ENCODE assay signal across 9 cellular contexts in genomic region chr7:143382126-143382790, GRCh38. TPM values are rescaled to one million over a fixed set of nuclear protein-coding genes. Genes with fewer than 3 reads are reported as not detected.
DNase-seq lines count a peak whose midpoint lies in the region; ATAC-seq and TF ChIP-seq lines count a peak whose summit lies in the region.
"Had no signal": no experiment of that assay in that cellular context is flagged by ENCODE, and none has a peak within 500 bp of the region (broad histone marks: within the 10 kb centered on the region; RNA-seq: fewer than 3 reads in every experiment).

No MANE protein-coding gene starts in this region.

- peak overlapping the region; percentile 76 to 92 for H3K9ac ChIP-seq in liver (ENCODE audit: low read depth in 1 of 2, low read length in 2 of 2)

- in situ Hi-C loops in astrocyte of the spinal cord (cut with HindIII; ENCODE audit: low sequenced_read_pairs), result no loop called here

- H3K36me3 Mint-ChIP-seq in activated CD4-positive, alpha-beta T cell treated with anti-CD3 and anti-CD28 coated beads, Interleukin-2, amount 10 ng/mL, durations not matched to agents 24 days and 14 days (ENCODE audit: low read depth), result peaks cover 5% of the 10 kb centered on the region

- no peak overlapping the region for H3K4me3 Mint-ChIP-seq in activated CD4-positive, alpha-beta T cell treated with anti-CD3 and anti-CD28 coated beads, Interleukin-2, amount 10 ng/mL, durations not matched to agents 24 days and 14 days
- H3K4me3 Mint-ChIP-seq: activated T-cell treated with anti-CD3 and anti-CD28 coated beads, Interleukin-2, amount 50 U/mL, for 4 hours had no signal

- H3K27me3 ChIP-seq in liver (ENCODE audit: control insufficient read depth in 4 of 4, insufficient read depth in 4 of 4, low read length in 3 of 4), result no peaks in the 10 kb centered on the region
- peaks cover 10% of the 10 kb centered on the region for H3K27me3 ChIP-seq in thymus (ENCODE audit: control insufficient read depth, insufficient read depth)

- H3K9me3 Mint-ChIP-seq in activated CD4-positive, alpha-beta T cell treated with anti-CD3 and anti-CD28 coated beads, Interleukin-2, amount 10 ng/mL, durations not matched to agents 24 days and 14 days, result no peaks in the 10 kb centered on the region
- H3K9me3 Mint-ChIP-seq: activated T-cell treated with anti-CD3 and anti-CD28 coated beads, Interleukin-2, amount 50 U/mL, for 4 hours had no signal

- H3K4me1 Mint-ChIP-seq in activated CD4-positive, alpha-beta T cell treated with anti-CD3 and anti-CD28 coated beads, Interleukin-2, amount 10 ng/mL, durations not matched to agents 24 days and 14 days, result peaks cover 27% of the 10 kb centered on the region

- DNase-seq in activated CD4-positive, alpha-beta T cell treated with anti-CD3 and anti-CD28 coated beads, Interleukin-2, amount 10 ng/mL, durations not matched to agents 24 days and 14 days, result no peak
- DNase-seq in activated CD4-positive, alpha-beta T cell treated with anti-CD3 and anti-CD28 coated beads, Interleukin-2, amount 50 U/mL, for 4 hours, result no peak
- DNase-seq in astrocyte of the spinal cord (ENCODE audit: low read depth, low spot score) (no peak), RPMI8226 (no peak)
- DNase-seq: activated T-cell treated with anti-CD3 and anti-CD28 coated beads, Interleukin-2, amount 50 U/mL, for 4 hours had no signal

- H3K4me3 ChIP-seq in astrocyte of the spinal cord (ENCODE audit: low read depth, low read length), result peak overlapping the region; percentile 95
- H3K4me3 ChIP-seq in liver (ENCODE audit: low read depth in 1 of 3, low read length in 3 of 3), result peak overlapping the region; percentile 84 to 92 (median 87)
- H3K4me3 ChIP-seq in thymus (ENCODE audit: low read length), result peak overlapping the region; percentile 89

- H3K9me3 ChIP-seq in liver (ENCODE audit: control insufficient read depth in 4 of 4, low read length in 3 of 4) (no peaks in the 10 kb centered on the region), thymus (ENCODE audit: control insufficient read depth) (no peaks in the 10 kb centered on the region)

- H3K36me3 ChIP-seq in liver (ENCODE audit: control insufficient read depth in 4 of 4, insufficient read depth in 3 of 4, low read depth in 1 of 4, low read length in 3 of 4), result no peaks in the 10 kb centered on the region
- no peaks in the 10 kb centered on the region for H3K36me3 ChIP-seq in thymus (ENCODE audit: control insufficient read depth, insufficient read depth)

- TF ChIP-seq CTCF in astrocyte of the spinal cord (IDR thresholded peaks at IDR 0.05; ENCODE audit: low read depth, low read length), result no peak
- TF ChIP-seq CTCF in liver (IDR thresholded peaks at IDR 0.05; ENCODE audit: low read depth, low read length, missing input control), result no peak

- no peak for ATAC-seq in HG02763 (IDR thresholded peaks at IDR 0.05; ENCODE audit: unreplicated experiment)
- ATAC-seq in GM19455 (IDR thresholded peaks at IDR 0.05; ENCODE audit: unreplicated experiment), result no peak

- 17% methylated on average over 21 of the region's 21 CpGs for WGBS in liver
- 73% methylated on average over 21 of the region's 21 CpGs for WGBS in thymus

- peak overlapping the region; percentile 96 to 98 for H3K27ac ChIP-seq in liver (ENCODE audit: low read depth in 1 of 2, low read length in 2 of 2)
- H3K27ac ChIP-seq in thymus (ENCODE audit: low read depth), result peak overlapping the region; percentile 56

- no peak for TF ChIP-seq RAD21 in liver (IDR thresholded peaks at IDR 0.05)

- H3K27ac Mint-ChIP-seq in activated CD4-positive, alpha-beta T cell treated with anti-CD3 and anti-CD28 coated beads, Interleukin-2, amount 10 ng/mL, durations not matched to agents 24 days and 14 days, result peak overlapping the region; percentile 32

- H3K27me3 Mint-ChIP-seq in activated CD4-positive, alpha-beta T cell treated with anti-CD3 and anti-CD28 coated beads, Interleukin-2, amount 10 ng/mL, durations not matched to agents 24 days and 14 days, result no peaks in the 10 kb centered on the region

- intact Hi-C loops in activated CD4-positive, alpha-beta T cell treated with anti-CD3 and anti-CD28 coated beads, Interleukin-2, amount 10 ng/mL, durations not matched to agents 24 days and 14 days (cut with micrococcal nuclease), result loop anchor here (5.0 kb wide), 1 partner anchor 35 kb away; no protein-coding TSS in a partner anchor

- H3K4me1 ChIP-seq in liver (ENCODE audit: control insufficient read depth in 4 of 4, insufficient read depth in 4 of 4, low read length in 3 of 4) (peaks cover 18 to 63% (median 50%) of the 10 kb centered on the region in 4 donors), thymus (ENCODE audit: control insufficient read depth, insufficient read depth, low read length) (peaks cover 11% of the 10 kb centered on the region)

TF ChIP-seq in liver, 16 proteins besides CTCF, POLR2A, EP300 and RAD21:
- TF ChIP-seq TAF1 (conservative IDR thresholded peaks at IDR 0.05), result no peak
- TF ChIP-seq FOXA2 (IDR thresholded peaks at IDR 0.05), result no peak
- TF ChIP-seq NR2F2 (IDR thresholded peaks at IDR 0.05), result peak; percentile 26
- no peak for TF ChIP-seq FOXA1 (IDR thresholded peaks at IDR 0.05)
- TF ChIP-seq RXRA (IDR thresholded peaks at IDR 0.05), result peak in 1 of 2 donors; percentile 22
- no peak for TF ChIP-seq JUND (IDR thresholded peaks at IDR 0.05)
- no peak for TF ChIP-seq ATF3 (IDR thresholded peaks at IDR 0.05)
- peak in 1 of 2 donors; percentile 33 for TF ChIP-seq HNF4A (conservative IDR thresholded peaks at IDR 0.05)
- no peak for TF ChIP-seq GABPA (IDR thresholded peaks at IDR 0.05 in 1 of 2, conservative IDR thresholded peaks at IDR 0.05 in 1 of 2)
- no peak for TF ChIP-seq YY1 (IDR thresholded peaks at IDR 0.05)
- TF ChIP-seq SP1 (IDR thresholded peaks at IDR 0.05), result no peak
- TF ChIP-seq EGR1 (IDR thresholded peaks at IDR 0.05; ENCODE audit: low read depth in 2 of 2), result no peak
- no peak for TF ChIP-seq HNF4G (IDR thresholded peaks at IDR 0.05)
- no peak for TF ChIP-seq REST (IDR thresholded peaks at IDR 0.05)

RNA-seq across cellular contexts. Expression of gene ZYX, which starts 1.1 kb away (rescaled TPM):
- total RNA-seq in activated CD4-positive, alpha-beta T cell treated with anti-CD3 and anti-CD28 coated beads, Interleukin-2, amount 10 ng/mL, durations not matched to agents 24 days and 14 days, result 85.8 and 89.7 TPM in 2 replicates
- total RNA-seq in liver, result 10 to 100 TPM; 15.4 to 17.2 TPM
- polyA plus RNA-seq in liver (10 to 100 TPM; 15.8 to 49.7 TPM), thymus (113 TPM)

RNA-seq across cellular contexts. Expression of gene FAM131B, which starts 19.7 kb away (rescaled TPM):
- 0.37 and 0.45 TPM in 2 replicates for total RNA-seq in activated CD4-positive, alpha-beta T cell treated with anti-CD3 and anti-CD28 coated beads, Interleukin-2, amount 10 ng/mL, durations not matched to agents 24 days and 14 days
- under 1 TPM; 0.08 to 0.14 TPM for total RNA-seq in liver
- under 1 TPM in 1 of 2 donors, not detected in 1; 0.06 TPM for polyA plus RNA-seq in liver
- 0.68 TPM for polyA plus RNA-seq in thymus

RNA-seq across cellular contexts. Expression of gene EPHA1, which starts 26.4 kb away (rescaled TPM):
- total RNA-seq in activated CD4-positive, alpha-beta T cell treated with anti-CD3 and anti-CD28 coated beads, Interleukin-2, amount 10 ng/mL, durations not matched to agents 24 days and 14 days, result 0.09 and 0.26 TPM in 2 replicates
- total RNA-seq in liver, result 10 to 100 TPM; 12.0 to 21.0 TPM
- 10 to 100 TPM; 10.3 to 10.7 TPM for polyA plus RNA-seq in liver
- polyA plus RNA-seq in thymus, result 12.5 TPM

Comparison
In these comparisons a context has a peak if more than half of its experiments do, and no peak if none do; other contexts are left out.
1. RNA of gene EPHA1, which starts 26.4 kb away (total RNA-seq): 12.0 to 21.0 TPM in liver; 0.09 to 0.26 TPM in activated CD4-positive, alpha-beta T cell treated with anti-CD3 and anti-CD28 coated beads, Interleukin-2, amount 10 ng/mL, durations not matched to agents 24 days and 14 days; every median in the first group is over 10 times any median in the second.
2. Peak in every context shown above with its lines, with median percentiles within 50 percentile points of each other: H3K4me3 ChIP-seq.